ENCODE assay signal across 36 cellular contexts in the genomic region with DNA sequence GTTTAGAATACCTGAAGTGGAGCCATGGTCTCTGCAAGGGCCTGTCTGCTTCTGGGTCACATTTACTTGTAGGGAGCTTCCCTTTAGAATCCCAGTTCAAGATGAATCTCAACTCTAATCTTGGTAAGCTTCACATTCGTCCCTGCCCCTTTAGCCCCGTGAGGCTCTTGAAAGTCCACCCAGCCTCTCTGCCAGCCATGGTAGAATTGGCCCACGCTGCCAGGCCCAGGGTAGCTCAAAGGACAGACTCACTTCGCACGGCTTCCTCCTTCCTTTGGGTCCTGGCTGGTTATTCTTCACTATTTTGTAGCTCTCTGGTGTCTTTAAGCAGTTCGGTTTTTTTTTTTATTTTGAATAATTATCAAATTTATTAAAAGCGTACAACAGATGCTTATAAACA. TPM values are rescaled to one million over a fixed set of nuclear protein-coding genes. Genes with fewer than 3 reads are reported as not detected.
"Had no signal": no experiment of that assay in that cellular context is flagged by ENCODE, and none has a peak within 500 bp of the region (broad histone marks: within the 10 kb centered on the region; RNA-seq: fewer than 3 reads in every experiment).

No MANE protein-coding gene starts in this region.

- H3K36me3 ChIP-seq: adrenal gland, ascending aorta, brain microvascular endothelial cell, breast epithelium, cardiac muscle cell had no signal

- H3K9me3 ChIP-seq: adrenal gland, ascending aorta, body of pancreas, breast epithelium had no signal

- ATAC-seq: activated naive CD4-positive, alpha-beta T cell treated with anti-CD3 and anti-CD28 coated beads, Interleukin-2, amount 50 U/mL, for 72 hours; activated naive CD8-positive, alpha-beta T cell treated with anti-CD3 and anti-CD28 coated beads, Interleukin-2, amount 50 U/mL, for 24 hours; activated T-cell treated with anti-CD3 and anti-CD28 coated beads, Interleukin-2, amount 50 U/mL, for 4 hours; activated T-cell treated with anti-CD3 and anti-CD28 coated beads, Interleukin-2, amount 50 U/mL, for 72 hours; activated T-helper 17 cell treated with anti-CD3 and anti-CD28 coated beads, Interleukin-2, amount 50 U/mL, for 72 hours; body of pancreas had no signal

- H3K27me3 ChIP-seq: ascending aorta, cardiac muscle cell had no signal

- H3K4me3 ChIP-seq: adrenal gland, ascending aorta, body of pancreas, breast epithelium, cardiac muscle cell had no signal

- H3K27ac ChIP-seq: adrenal gland, ascending aorta, body of pancreas, brain microvascular endothelial cell, breast epithelium, cardiac muscle cell had no signal

- H3K4me1 ChIP-seq: adrenal gland, ascending aorta, body of pancreas, breast epithelium had no signal

- DNase-seq: activated effector memory CD4-positive, alpha-beta T cell treated with anti-CD3 and anti-CD28 coated beads, Interleukin-2, amount 50 U/mL, for 16 hours; activated effector memory CD4-positive, alpha-beta T cell treated with Interleukin-2 at 50 U/mL for 16 hours; activated gamma-delta T cell; activated gamma-delta T cell treated with Interleukin-2 at 50 U/mL for 16 hours; activated naive CD4-positive, alpha-beta T cell; activated naive CD4-positive, alpha-beta T cell treated with anti-CD3 and anti-CD28 coated beads for 36 hours; activated naive CD4-positive, alpha-beta T cell treated with anti-CD3 and anti-CD28 coated beads, Interleukin-2, amount 10 ng/mL, durations not matched to agents 7 days and 5 days; activated naive CD4-positive, alpha-beta T cell treated with anti-CD3 and anti-CD28 coated beads, Interleukin-2, amount 50 U/mL, for 16 hours; activated naive CD4-positive, alpha-beta T cell treated with Interleukin-2 at 50 U/mL for 16 hours; activated naive CD8-positive, alpha-beta T cell treated with anti-CD3 and anti-CD28 coated beads for 36 hours; activated naive CD8-positive, alpha-beta T cell treated with anti-CD3 and anti-CD28 coated beads, Interleukin-2, amount 10 ng/mL, durations not matched to agents 7 days and 5 days; activated naive CD8-positive, alpha-beta T cell treated with anti-CD3 and anti-CD28 coated beads, Interleukin-2, amount 50 U/mL, for 24 hours; activated T-cell treated with anti-CD3 and anti-CD28 coated beads, Interleukin-2, amount 50 U/mL, for 1 hour; activated T-cell treated with anti-CD3 and anti-CD28 coated beads, Interleukin-2, amount 50 U/mL, for 24 hours; activated T-cell treated with anti-CD3 and anti-CD28 coated beads, Interleukin-2, amount 50 U/mL, for 4 hours; activated T-cell treated with anti-CD3 and anti-CD28 coated beads, Interleukin-2, amount 50 U/mL, for 48 hours; activated T-cell treated with anti-CD3 and anti-CD28 coated beads, Interleukin-2, amount 50 U/mL, for 72 hours; adrenal gland; amniotic stem cell; amygdala; anterior cingulate cortex; aorta; body of pancreas; brain microvascular endothelial cell; caudate nucleus; central memory CD4-positive, alpha-beta T cell; cerebellar nuclear complex had no signal

RNA-seq across cellular contexts. Expression of a gene that starts 28.6 kb away (rescaled TPM):
- total RNA-seq: activated naive CD4-positive, alpha-beta T cell treated with anti-CD3 and anti-CD28 coated beads for 36 hours; activated naive CD8-positive, alpha-beta T cell treated with anti-CD3 and anti-CD28 coated beads, Interleukin-2, amount 10 ng/mL, durations not matched to agents 7 days and 5 days; activated T-cell treated with anti-CD3 and anti-CD28 coated beads, Interleukin-2, amount 50 U/mL, for 4 hours; activated T-helper 1 cell treated with anti-CD3 and anti-CD28 coated beads, Interleukin-12 subunit alpha, Interleukin-12 subunit beta, Interleukin-2, Interleukin-4 antibody, amounts not matched to agents 30 ng/mL and 10 ng/mL and 1 ng/mL, durations not matched to agents 14 hours and 24 hours and 36 hours; activated T-helper 17 cell treated with anti-CD3 and anti-CD28 coated beads, Interleukin-2, amount 50 U/mL, for 72 hours; activated T-helper 2 cell treated with anti-CD3 and anti-CD28 coated beads, Interferon-gamma antibody, Interleukin-2, Interleukin-4, amounts not matched to agents 10 μg/mL and 5 μg/mL and 100 μg/mL, durations not matched to agents 14 hours and 24 hours and 36 hours; adrenal gland; aorta; ascending aorta; body of pancreas; bronchial epithelial cell; cerebellum had no signal
